Comparison of ENCODE assay signal across 31 cellular contexts in genomic region chr2:19790291-19790690, GRCh38.
"Had no signal": no experiment of that assay in that cellular context is flagged by ENCODE, and none has a peak within 500 bp of the region (broad histone marks: within the 10 kb centered on the region; RNA-seq: fewer than 3 reads in every experiment).

No MANE protein-coding gene starts in this region.

- H3K27ac ChIP-seq: ascending aorta, Peyer's patch, SK-N-MC had no signal

- H3K4me1 Mint-ChIP-seq: activated CD4-positive, alpha-beta T cell treated with anti-CD3 and anti-CD28 coated beads, Interleukin-2, amount 10 ng/mL, durations not matched to agents 24 days and 14 days; activated naive CD4-positive, alpha-beta T cell treated with anti-CD3 and anti-CD28 coated beads, Interleukin-2, amount 50 U/mL, for 24 hours; activated naive CD8-positive, alpha-beta T cell treated with anti-CD3 and anti-CD28 coated beads, Interleukin-2, amount 10 ng/mL, durations not matched to agents 7 days and 5 days had no signal

- H3K9me3 Mint-ChIP-seq: activated CD4-positive, alpha-beta T cell treated with anti-CD3 and anti-CD28 coated beads, Interleukin-2, amount 10 ng/mL, durations not matched to agents 24 days and 14 days; activated CD8-positive, alpha-beta T cell treated with anti-CD3 and anti-CD28 coated beads for 36 hours; activated naive CD4-positive, alpha-beta T cell treated with anti-CD3 and anti-CD28 coated beads, Interleukin-2, amount 50 U/mL, for 24 hours; activated naive CD8-positive, alpha-beta T cell treated with anti-CD3 and anti-CD28 coated beads, Interleukin-2, amount 10 ng/mL, durations not matched to agents 7 days and 5 days; activated T-helper 2 cell treated with anti-CD3 and anti-CD28 coated beads, Interferon-gamma antibody, Interleukin-2, Interleukin-4, amounts not matched to agents 10 μg/mL and 5 μg/mL and 100 μg/mL, durations not matched to agents 14 hours and 24 hours and 36 hours had no signal

- H3K36me3 Mint-ChIP-seq: activated naive CD4-positive, alpha-beta T cell treated with anti-CD3 and anti-CD28 coated beads, Interleukin-2, amount 50 U/mL, for 24 hours; activated naive CD8-positive, alpha-beta T cell treated with anti-CD3 and anti-CD28 coated beads, Interleukin-2, amount 10 ng/mL, durations not matched to agents 7 days and 5 days had no signal

- ATAC-seq: activated CD8-positive, alpha-beta T cell treated with anti-CD3 and anti-CD28 coated beads for 36 hours; PC-3 had no signal

- H3K4me1 ChIP-seq: Peyer's patch had no signal

- DNase-seq: activated CD4-positive, alpha-beta T cell treated with anti-CD3 and anti-CD28 coated beads, Interleukin-2, amount 10 ng/mL, durations not matched to agents 24 days and 14 days; activated CD4-positive, alpha-beta T cell treated with anti-CD3 and anti-CD28 coated beads, Interleukin-2, amount 50 U/mL, for 4 hours; activated CD8-positive, alpha-beta T cell treated with anti-CD3 and anti-CD28 coated beads for 36 hours; activated gamma-delta T cell; activated naive CD4-positive, alpha-beta T cell treated with Interleukin-2 at 50 U/mL for 16 hours; activated naive CD8-positive, alpha-beta T cell treated with anti-CD3 and anti-CD28 coated beads, Interleukin-2, amount 10 ng/mL, durations not matched to agents 7 days and 5 days; activated T-cell treated with anti-CD3 and anti-CD28 coated beads, Interleukin-2, amount 50 U/mL, for 1 hour; amygdala; cerebellar nuclear complex; Kasumi-1; KG1; NCI-H1092 treated with DMSO at 0.1 percent for 48 hours; NCI-H1417; NCI-H187; NCI-H2029 treated with DMSO at 0.1 percent for 48 hours; NCI-H2107; NCI-H2171; NCI-H226; NCI-H446 treated with DMSO at 0.1 percent for 48 hours; NCI-H524; NCI-H69; NCI-H82; NK-92 treated with Interleukin-12 subunit alpha and Interleukin-12 subunit beta, amount 100 ng/mL, for 24 hours; PC-3; Peyer's patch; Right ventricle myocardium superior; T1000 had no signal

- H3K4me3 Mint-ChIP-seq: activated CD4-positive, alpha-beta T cell treated with anti-CD3 and anti-CD28 coated beads, Interleukin-2, amount 10 ng/mL, durations not matched to agents 24 days and 14 days; activated CD8-positive, alpha-beta T cell treated with anti-CD3 and anti-CD28 coated beads for 36 hours; activated naive CD4-positive, alpha-beta T cell treated with anti-CD3 and anti-CD28 coated beads, Interleukin-2, amount 50 U/mL, for 24 hours; activated naive CD8-positive, alpha-beta T cell treated with anti-CD3 and anti-CD28 coated beads, Interleukin-2, amount 10 ng/mL, durations not matched to agents 7 days and 5 days had no signal

- H3K27ac Mint-ChIP-seq: activated CD4-positive, alpha-beta T cell treated with anti-CD3 and anti-CD28 coated beads, Interleukin-2, amount 10 ng/mL, durations not matched to agents 24 days and 14 days; activated CD8-positive, alpha-beta T cell treated with anti-CD3 and anti-CD28 coated beads for 36 hours; activated naive CD4-positive, alpha-beta T cell treated with anti-CD3 and anti-CD28 coated beads, Interleukin-2, amount 50 U/mL, for 24 hours; activated naive CD8-positive, alpha-beta T cell treated with anti-CD3 and anti-CD28 coated beads, Interleukin-2, amount 10 ng/mL, durations not matched to agents 7 days and 5 days; activated T-helper 2 cell treated with anti-CD3 and anti-CD28 coated beads, Interferon-gamma antibody, Interleukin-2, Interleukin-4, amounts not matched to agents 10 μg/mL and 5 μg/mL and 100 μg/mL, durations not matched to agents 14 hours and 24 hours and 36 hours had no signal

- H3K4me3 ChIP-seq: ascending aorta, Peyer's patch, SK-N-MC had no signal

- H3K27me3 Mint-ChIP-seq: activated CD4-positive, alpha-beta T cell treated with anti-CD3 and anti-CD28 coated beads, Interleukin-2, amount 10 ng/mL, durations not matched to agents 24 days and 14 days had no signal

- H3K9me3 ChIP-seq: ascending aorta, Peyer's patch had no signal
